2 cellular contexts compared by ENCODE assay signal in genomic region chr13:114095486-114095885, GRCh38.
TF ChIP-seq lines count a peak whose summit lies in the region.

No MANE protein-coding gene starts in this region.

TF ChIP-seq in HepG2, 621 proteins besides CTCF, POLR2A, EP300 and RAD21:
- TF ChIP-seq MIXL1 (CRISPR knock-in tag; IDR thresholded peaks at IDR 0.05), result no peak
- TF ChIP-seq EHMT2 (IDR thresholded peaks at IDR 0.05; ENCODE audit: borderline replicate concordance, low read depth, low read length), result no peak
- TF ChIP-seq ZNF280B (CRISPR knock-in tag; IDR thresholded peaks at IDR 0.05; ENCODE audit: borderline replicate concordance), result no peak
- no peak for TF ChIP-seq ZNF839 (CRISPR knock-in tag; IDR thresholded peaks at IDR 0.05; ENCODE audit: borderline replicate concordance)
- no peak for TF ChIP-seq SRY (CRISPR knock-in tag; IDR thresholded peaks at IDR 0.05)
- TF ChIP-seq KDM3A (CRISPR knock-in tag; IDR thresholded peaks at IDR 0.05; ENCODE audit: low read depth), result no peak
- no peak for TF ChIP-seq ZNF354B (CRISPR knock-in tag; IDR thresholded peaks at IDR 0.05)
- TF ChIP-seq ZNF136 (CRISPR knock-in tag; IDR thresholded peaks at IDR 0.05; ENCODE audit: low read depth), result no peak
- TF ChIP-seq ZBTB20 (CRISPR knock-in tag; IDR thresholded peaks at IDR 0.05; ENCODE audit: borderline replicate concordance, low read depth), result no peak
- no peak for TF ChIP-seq ZNF768 (CRISPR knock-in tag; IDR thresholded peaks at IDR 0.05)
- no peak for TF ChIP-seq ZNF724P (CRISPR knock-in tag; IDR thresholded peaks at IDR 0.05; ENCODE audit: borderline replicate concordance)

TF ChIP-seq in SK-N-SH, 30 proteins besides CTCF, POLR2A, EP300 and RAD21:
- TF ChIP-seq TAF1 (IDR thresholded peaks at IDR 0.05; ENCODE audit: borderline replicate concordance, low read depth, low read length) (no peak), JUND (IDR thresholded peaks at IDR 0.05) (no peak), YY1 (IDR thresholded peaks at IDR 0.05; ENCODE audit: low read depth) (no peak), SIN3A (IDR thresholded peaks at IDR 0.05; ENCODE audit: borderline replicate concordance, low read depth, low read length) (no peak), RXRA (IDR thresholded peaks at IDR 0.05; ENCODE audit: borderline replicate concordance, low read depth) (no peak), RFX5 (IDR thresholded peaks at IDR 0.05; ENCODE audit: low read length) (no peak), USF1 (IDR thresholded peaks at IDR 0.05; ENCODE audit: borderline replicate concordance, low read depth) (no peak), IRF3 (IDR thresholded peaks at IDR 0.05; ENCODE audit: low read depth, low read length) (no peak), EZH2phosphoT487 (IDR thresholded peaks at IDR 0.05; ENCODE audit: borderline replicate concordance, low read depth) (no peak), TEAD4 (IDR thresholded peaks at IDR 0.05; ENCODE audit: borderline replicate concordance, insufficient read depth) (no peak), FOSL2 (IDR thresholded peaks at IDR 0.05; ENCODE audit: borderline replicate concordance, low read depth) (no peak), CHD2 (IDR thresholded peaks at IDR 0.05; ENCODE audit: low read length, partially characterized antibody) (no peak), FOXJ3 (CRISPR knock-in tag; IDR thresholded peaks at IDR 0.05) (no peak), SMC3 (IDR thresholded peaks at IDR 0.05; ENCODE audit: low read depth, low read length) (no peak), USF2 (IDR thresholded peaks at IDR 0.05; ENCODE audit: borderline replicate concordance, low read depth, low read length) (no peak), MEF2A (IDR thresholded peaks at IDR 0.05; ENCODE audit: borderline replicate concordance, low read depth) (no peak), REST (IDR thresholded peaks at IDR 0.05; ENCODE audit: low read depth, low read length) (no peak)
